In the genomic region with DNA sequence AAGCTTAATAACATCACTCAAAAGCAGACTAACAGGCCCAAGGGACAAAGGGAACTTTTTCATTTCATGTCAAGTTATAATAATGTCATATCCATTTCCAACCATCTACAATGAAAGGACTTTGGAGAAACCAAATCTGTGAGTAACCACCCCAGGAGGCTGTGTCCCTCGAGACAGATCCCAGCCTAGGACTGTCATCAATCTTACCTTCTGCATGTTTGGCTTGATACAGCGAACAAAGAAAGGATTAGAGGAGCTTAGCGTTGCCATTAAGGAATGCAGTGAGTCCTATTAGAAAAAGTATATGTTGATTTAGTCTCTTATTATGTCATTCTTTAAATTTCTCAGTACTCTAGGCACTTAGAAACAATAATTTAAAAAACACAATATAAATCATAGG, we compare ENCODE assay signal across 1 cellular context.
A peak's percentile ranks its signal among the peaks of the same experiment; 100 is the strongest.
TF ChIP-seq lines count a peak whose summit lies in the region.

No MANE protein-coding gene starts in this region.

TF ChIP-seq in H1, 55 proteins besides CTCF, POLR2A, EP300 and RAD21:
- TF ChIP-seq, protein P1, sequence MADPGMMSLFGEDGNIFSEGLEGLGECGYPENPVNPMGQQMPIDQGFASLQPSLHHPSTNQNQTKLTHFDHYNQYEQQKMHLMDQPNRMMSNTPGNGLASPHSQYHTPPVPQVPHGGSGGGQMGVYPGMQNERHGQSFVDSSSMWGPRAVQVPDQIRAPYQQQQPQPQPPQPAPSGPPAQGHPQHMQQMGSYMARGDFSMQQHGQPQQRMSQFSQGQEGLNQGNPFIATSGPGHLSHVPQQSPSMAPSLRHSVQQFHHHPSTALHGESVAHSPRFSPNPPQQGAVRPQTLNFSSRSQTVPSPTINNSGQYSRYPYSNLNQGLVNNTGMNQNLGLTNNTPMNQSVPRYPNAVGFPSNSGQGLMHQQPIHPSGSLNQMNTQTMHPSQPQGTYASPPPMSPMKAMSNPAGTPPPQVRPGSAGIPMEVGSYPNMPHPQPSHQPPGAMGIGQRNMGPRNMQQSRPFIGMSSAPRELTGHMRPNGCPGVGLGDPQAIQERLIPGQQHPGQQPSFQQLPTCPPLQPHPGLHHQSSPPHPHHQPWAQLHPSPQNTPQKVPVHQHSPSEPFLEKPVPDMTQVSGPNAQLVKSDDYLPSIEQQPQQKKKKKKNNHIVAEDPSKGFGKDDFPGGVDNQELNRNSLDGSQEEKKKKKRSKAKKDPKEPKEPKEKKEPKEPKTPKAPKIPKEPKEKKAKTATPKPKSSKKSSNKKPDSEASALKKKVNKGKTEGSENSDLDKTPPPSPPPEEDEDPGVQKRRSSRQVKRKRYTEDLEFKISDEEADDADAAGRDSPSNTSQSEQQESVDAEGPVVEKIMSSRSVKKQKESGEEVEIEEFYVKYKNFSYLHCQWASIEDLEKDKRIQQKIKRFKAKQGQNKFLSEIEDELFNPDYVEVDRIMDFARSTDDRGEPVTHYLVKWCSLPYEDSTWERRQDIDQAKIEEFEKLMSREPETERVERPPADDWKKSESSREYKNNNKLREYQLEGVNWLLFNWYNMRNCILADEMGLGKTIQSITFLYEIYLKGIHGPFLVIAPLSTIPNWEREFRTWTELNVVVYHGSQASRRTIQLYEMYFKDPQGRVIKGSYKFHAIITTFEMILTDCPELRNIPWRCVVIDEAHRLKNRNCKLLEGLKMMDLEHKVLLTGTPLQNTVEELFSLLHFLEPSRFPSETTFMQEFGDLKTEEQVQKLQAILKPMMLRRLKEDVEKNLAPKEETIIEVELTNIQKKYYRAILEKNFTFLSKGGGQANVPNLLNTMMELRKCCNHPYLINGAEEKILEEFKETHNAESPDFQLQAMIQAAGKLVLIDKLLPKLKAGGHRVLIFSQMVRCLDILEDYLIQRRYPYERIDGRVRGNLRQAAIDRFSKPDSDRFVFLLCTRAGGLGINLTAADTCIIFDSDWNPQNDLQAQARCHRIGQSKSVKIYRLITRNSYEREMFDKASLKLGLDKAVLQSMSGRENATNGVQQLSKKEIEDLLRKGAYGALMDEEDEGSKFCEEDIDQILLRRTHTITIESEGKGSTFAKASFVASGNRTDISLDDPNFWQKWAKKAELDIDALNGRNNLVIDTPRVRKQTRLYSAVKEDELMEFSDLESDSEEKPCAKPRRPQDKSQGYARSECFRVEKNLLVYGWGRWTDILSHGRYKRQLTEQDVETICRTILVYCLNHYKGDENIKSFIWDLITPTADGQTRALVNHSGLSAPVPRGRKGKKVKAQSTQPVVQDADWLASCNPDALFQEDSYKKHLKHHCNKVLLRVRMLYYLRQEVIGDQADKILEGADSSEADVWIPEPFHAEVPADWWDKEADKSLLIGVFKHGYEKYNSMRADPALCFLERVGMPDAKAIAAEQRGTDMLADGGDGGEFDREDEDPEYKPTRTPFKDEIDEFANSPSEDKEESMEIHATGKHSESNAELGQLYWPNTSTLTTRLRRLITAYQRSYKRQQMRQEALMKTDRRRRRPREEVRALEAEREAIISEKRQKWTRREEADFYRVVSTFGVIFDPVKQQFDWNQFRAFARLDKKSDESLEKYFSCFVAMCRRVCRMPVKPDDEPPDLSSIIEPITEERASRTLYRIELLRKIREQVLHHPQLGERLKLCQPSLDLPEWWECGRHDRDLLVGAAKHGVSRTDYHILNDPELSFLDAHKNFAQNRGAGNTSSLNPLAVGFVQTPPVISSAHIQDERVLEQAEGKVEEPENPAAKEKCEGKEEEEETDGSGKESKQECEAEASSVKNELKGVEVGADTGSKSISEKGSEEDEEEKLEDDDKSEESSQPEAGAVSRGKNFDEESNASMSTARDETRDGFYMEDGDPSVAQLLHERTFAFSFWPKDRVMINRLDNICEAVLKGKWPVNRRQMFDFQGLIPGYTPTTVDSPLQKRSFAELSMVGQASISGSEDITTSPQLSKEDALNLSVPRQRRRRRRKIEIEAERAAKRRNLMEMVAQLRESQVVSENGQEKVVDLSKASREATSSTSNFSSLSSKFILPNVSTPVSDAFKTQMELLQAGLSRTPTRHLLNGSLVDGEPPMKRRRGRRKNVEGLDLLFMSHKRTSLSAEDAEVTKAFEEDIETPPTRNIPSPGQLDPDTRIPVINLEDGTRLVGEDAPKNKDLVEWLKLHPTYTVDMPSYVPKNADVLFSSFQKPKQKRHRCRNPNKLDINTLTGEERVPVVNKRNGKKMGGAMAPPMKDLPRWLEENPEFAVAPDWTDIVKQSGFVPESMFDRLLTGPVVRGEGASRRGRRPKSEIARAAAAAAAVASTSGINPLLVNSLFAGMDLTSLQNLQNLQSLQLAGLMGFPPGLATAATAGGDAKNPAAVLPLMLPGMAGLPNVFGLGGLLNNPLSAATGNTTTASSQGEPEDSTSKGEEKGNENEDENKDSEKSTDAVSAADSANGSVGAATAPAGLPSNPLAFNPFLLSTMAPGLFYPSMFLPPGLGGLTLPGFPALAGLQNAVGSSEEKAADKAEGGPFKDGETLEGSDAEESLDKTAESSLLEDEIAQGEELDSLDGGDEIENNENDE (IDR thresholded peaks at IDR 0.05; ENCODE audit: insufficient replicate concordance, low read length) = peak; percentile 37
- TF ChIP-seq CTBP2 (IDR thresholded peaks at IDR 0.05; ENCODE audit: borderline replicate concordance, insufficient read depth, insufficient read length, low read length) = no peak
